In genomic region chr16:88988980-88989791, GRCh38 we compare ENCODE assay signal across 31 cellular contexts. TPM values are rescaled to one million over a fixed set of nuclear protein-coding genes. Genes with fewer than 3 reads are reported as not detected.
DNase-seq lines count a peak whose midpoint lies in the region; ATAC-seq and TF ChIP-seq lines count a peak whose summit lies in the region.
"Had no signal": no experiment of that assay in that cellular context is flagged by ENCODE, and none has a peak within 500 bp of the region (broad histone marks: within the 10 kb centered on the region; RNA-seq: fewer than 3 reads in every experiment).

No MANE protein-coding gene starts in this region.

- no peak overlapping the region for H3K4me3 ChIP-seq in BLaER1 treated with 17β-estradiol and CSF1 and Interleukin-3, amounts not matched to agents 10 nM and 100 nM
- no peak overlapping the region for H3K4me3 ChIP-seq in endodermal cell (ENCODE audit: low read length)
- H3K4me3 ChIP-seq: ascending aorta, GM23248, left lung, PC-9, tibial artery had no signal

- H3K36me3 ChIP-seq in BLaER1 treated with 17β-estradiol and CSF1 and Interleukin-3, amounts not matched to agents 10 nM and 100 nM: no peaks in the 10 kb centered on the region
- no peaks in the 10 kb centered on the region for H3K36me3 ChIP-seq in endodermal cell (ENCODE audit: control insufficient read depth, insufficient read depth, low read length)
- H3K36me3 ChIP-seq: ascending aorta, BE2C, left lung, tibial artery had no signal

- H3K27me3 Mint-ChIP-seq in endodermal cell (ENCODE audit: insufficient read depth): no peaks in the 10 kb centered on the region

- peak overlapping the region in 9 of 11 experiments; percentile 45 to 99 (median 95); a peak in 19 of 22 replicates for H3K4me2 ChIP-seq in BLaER1 treated with 17β-estradiol and CSF1 and Interleukin-3, amounts not matched to agents 10 nM and 100 nM
- H3K4me2 ChIP-seq: PC-9 had no signal

- no peaks in the 10 kb centered on the region for H3K36me3 Mint-ChIP-seq in endodermal cell (ENCODE audit: low read depth)
- no peaks in the 10 kb centered on the region for H3K36me3 Mint-ChIP-seq in activated naive CD4-positive, alpha-beta T cell treated with anti-CD3 and anti-CD28 coated beads, Interleukin-2, amount 50 U/mL, for 72 hours
- H3K36me3 Mint-ChIP-seq: activated naive CD8-positive, alpha-beta T cell treated with anti-CD3 and anti-CD28 coated beads, Interleukin-2, amount 10 ng/mL, durations not matched to agents 7 days and 5 days had no signal

- H3K9ac ChIP-seq in BLaER1 treated with 17β-estradiol and CSF1 and Interleukin-3, amounts not matched to agents 10 nM and 100 nM: peak overlapping the region in 5 of 11 experiments; percentile 12 to 54 (median 26); a peak in 6 of 22 replicates
- no peak overlapping the region for H3K9ac ChIP-seq in endodermal cell (ENCODE audit: extremely low read depth, low read length, poor library complexity, severe bottlenecking)
- H3K9ac ChIP-seq: GM23248, parathyroid adenoma had no signal

- no peaks in the 10 kb centered on the region for H3K4me1 Mint-ChIP-seq in endodermal cell
- H3K4me1 Mint-ChIP-seq: activated naive CD8-positive, alpha-beta T cell treated with anti-CD3 and anti-CD28 coated beads, Interleukin-2, amount 10 ng/mL, durations not matched to agents 7 days and 5 days had no signal

- no peaks in the 10 kb centered on the region for H3K9me3 Mint-ChIP-seq in endodermal cell
- H3K9me3 Mint-ChIP-seq in activated naive CD4-positive, alpha-beta T cell treated with anti-CD3 and anti-CD28 coated beads, Interleukin-2, amount 50 U/mL, for 72 hours: no peaks in the 10 kb centered on the region
- H3K9me3 Mint-ChIP-seq: activated naive CD8-positive, alpha-beta T cell treated with anti-CD3 and anti-CD28 coated beads, Interleukin-2, amount 10 ng/mL, durations not matched to agents 7 days and 5 days; activated T-cell treated with anti-CD3 and anti-CD28 coated beads, Interleukin-2, amount 50 U/mL, for 24 hours; effector memory CD8-positive, alpha-beta T cell; T-helper 1 cell treated with Interleukin-12 subunit alpha and Interleukin-12 subunit beta and Interleukin-4 antibody, amounts not matched to agents 30 μg/mL and 1 μg/mL, for 36 hours had no signal

- WGBS in endodermal cell (ENCODE audit: insufficient coverage in 1 of 2, insufficient read length in 1 of 2), 2 experiments: 90 to 93% methylated on average over 21 to 44 of the region's 44 CpGs

- no peaks in the 10 kb centered on the region for H4K20me1 ChIP-seq in BLaER1 treated with 17β-estradiol and CSF1 and Interleukin-3, amounts not matched to agents 10 nM and 100 nM

- peaks cover 0 to 42% (median 0%) of the 10 kb centered on the region in 11 experiments; a peak in 5 of 22 replicates for H3K27me3 ChIP-seq in BLaER1 treated with 17β-estradiol and CSF1 and Interleukin-3, amounts not matched to agents 10 nM and 100 nM
- no peaks in the 10 kb centered on the region for H3K27me3 ChIP-seq in endodermal cell (ENCODE audit: control insufficient read depth, insufficient read depth, low read length, poor library complexity, severe bottlenecking)

- H3K4me3 Mint-ChIP-seq in endodermal cell: no peak overlapping the region
- H3K4me3 Mint-ChIP-seq: activated naive CD8-positive, alpha-beta T cell treated with anti-CD3 and anti-CD28 coated beads, Interleukin-2, amount 10 ng/mL, durations not matched to agents 7 days and 5 days; activated T-cell treated with anti-CD3 and anti-CD28 coated beads, Interleukin-2, amount 50 U/mL, for 24 hours; effector memory CD8-positive, alpha-beta T cell; T-helper 1 cell treated with Interleukin-12 subunit alpha and Interleukin-12 subunit beta and Interleukin-4 antibody, amounts not matched to agents 30 μg/mL and 1 μg/mL, for 36 hours had no signal

- no peak for ATAC-seq in activated naive CD4-positive, alpha-beta T cell treated with anti-CD3 and anti-CD28 coated beads, Interleukin-2, amount 50 U/mL, for 72 hours
- ATAC-seq: effector memory CD8-positive, alpha-beta T cell; left lung; SK-N-SH treated with all-trans-retinoic acid at 6 μM for 48 hours had no signal

- peak; percentile 64 for DNase-seq in DMS79 treated with DMSO at 0.1 percent for 48 hours (lab: John Stamatoyannopoulos, UW)
- DNase-seq in NCI-H2171 treated with DMSO at 0.1 percent for 48 hours (lab: John Stamatoyannopoulos, UW): peak; percentile 97
- no peak for DNase-seq in endodermal cell
- DNase-seq in COLO668 (lab: John Stamatoyannopoulos, UW; ENCODE audit: unreplicated experiment): no peak
- DNase-seq in activated naive CD4-positive, alpha-beta T cell treated with anti-CD3 and anti-CD28 coated beads, Interleukin-2, amount 50 U/mL, for 72 hours (ENCODE audit: low spot score in 2 of 2): no peak
- DNase-seq in effector CD8-positive, alpha-beta T cell (lab: John Stamatoyannopoulos, UW): no peak
- DNase-seq: activated CD4-positive, alpha-beta T cell treated with anti-CD3 and anti-CD28 coated beads, Interleukin-2, amount 50 U/mL, for 1 hour; activated CD4-positive, CD25-positive, alpha-beta regulatory T cell; activated effector memory CD4-positive, alpha-beta T cell treated with anti-CD3 and anti-CD28 coated beads, Interleukin-2, amount 50 U/mL, for 16 hours; activated naive CD8-positive, alpha-beta T cell treated with anti-CD3 and anti-CD28 coated beads, Interleukin-2, amount 10 ng/mL, durations not matched to agents 7 days and 5 days; activated T-cell treated with anti-CD3 and anti-CD28 coated beads, Interleukin-2, amount 50 U/mL, for 24 hours; BE2C; COR-L47; cortex of kidney; DND-41; effector memory CD8-positive, alpha-beta T cell; erythroblast; GM23248; mesenchymal stem cell; NCI-H2107; PC-9; stimulated activated CD4-positive, alpha-beta T cell treated with anti-CD3 and anti-CD28 coated beads, Interleukin-2, amount 100 ng/mL, for 48 hours; tibial artery had no signal

- TF ChIP-seq CTCF in endodermal cell (conservative IDR thresholded peaks at IDR 0.05): no peak

- peak overlapping the region in 4 of 11 experiments; percentile 3 to 51 (median 25); a peak in 4 of 22 replicates for H3K27ac ChIP-seq in BLaER1 treated with 17β-estradiol and CSF1 and Interleukin-3, amounts not matched to agents 10 nM and 100 nM
- H3K27ac ChIP-seq in endodermal cell (ENCODE audit: low read depth, low read length): peak overlapping the region; percentile 49
- H3K27ac ChIP-seq: ascending aorta, GM23248, left lung, parathyroid adenoma, PC-9, tibial artery had no signal

- no peak overlapping the region for H3K27ac Mint-ChIP-seq in endodermal cell
- no peak overlapping the region for H3K27ac Mint-ChIP-seq in activated naive CD4-positive, alpha-beta T cell treated with anti-CD3 and anti-CD28 coated beads, Interleukin-2, amount 50 U/mL, for 72 hours
- H3K27ac Mint-ChIP-seq: activated naive CD8-positive, alpha-beta T cell treated with anti-CD3 and anti-CD28 coated beads, Interleukin-2, amount 10 ng/mL, durations not matched to agents 7 days and 5 days; activated T-cell treated with anti-CD3 and anti-CD28 coated beads, Interleukin-2, amount 50 U/mL, for 24 hours; effector memory CD8-positive, alpha-beta T cell; T-helper 1 cell treated with Interleukin-12 subunit alpha and Interleukin-12 subunit beta and Interleukin-4 antibody, amounts not matched to agents 30 μg/mL and 1 μg/mL, for 36 hours had no signal

- peaks cover 47 to 98% (median 96%) of the 10 kb centered on the region in 10 experiments for H3K4me1 ChIP-seq in BLaER1 treated with 17β-estradiol and CSF1 and Interleukin-3, amounts not matched to agents 10 nM and 100 nM
- H3K4me1 ChIP-seq in endodermal cell (ENCODE audit: control insufficient read depth, insufficient read depth, low read length): peaks cover 4% of the 10 kb centered on the region
- H3K4me1 ChIP-seq: ascending aorta, BE2C, parathyroid adenoma, tibial artery had no signal

- H3K9me3 ChIP-seq in BLaER1 treated with 17β-estradiol and CSF1 and Interleukin-3, amounts not matched to agents 10 nM and 100 nM (replicated peaks in 1 of 11): no peaks in the 10 kb centered on the region
- H3K9me3 ChIP-seq in endodermal cell (ENCODE audit: control insufficient read depth, low read length): no peaks in the 10 kb centered on the region
- H3K9me3 ChIP-seq: ascending aorta, BE2C, left lung, tibial artery had no signal

RNA-seq across cellular contexts. Expression of gene CBFA2T3, which starts 12.2 kb away (rescaled TPM):
- total RNA-seq in endodermal cell: 1 to 10 TPM; 1.0 to 3.1 TPM
- polyA plus RNA-seq in endodermal cell (2013, experiment 1 of 2): 5.5 TPM
- polyA plus RNA-seq in endodermal cell (2013, experiment 2 of 2): 4.3 TPM
- 1 to 10 TPM in 1 of 2 donors, under 1 TPM in 1; 0.76 to 1.1 TPM for total RNA-seq in activated naive CD4-positive, alpha-beta T cell treated with anti-CD3 and anti-CD28 coated beads, Interleukin-2, amount 50 U/mL, for 72 hours
- total RNA-seq: GM23248, M059J, NCI-H460 had no signal
- polyA plus RNA-seq: GM23248 had no signal

Comparison
In these comparisons a context has a peak if more than half of its experiments do, and no peak if none do; other contexts are left out.
1. DNase-seq: peak in DMS79 treated with DMSO at 0.1 percent for 48 hours (single experiment) and NCI-H2171 treated with DMSO at 0.1 percent for 48 hours (single experiment); none in endodermal cell (single experiment), COLO668 (single experiment), activated naive CD4-positive, alpha-beta T cell treated with anti-CD3 and anti-CD28 coated beads, Interleukin-2, amount 50 U/mL, for 72 hours (0 of 2) and effector CD8-positive, alpha-beta T cell (single experiment).